24 cellular contexts compared by ENCODE assay signal in genomic region chr2:201270293-201271001, GRCh38. TPM values are rescaled to one million over a fixed set of nuclear protein-coding genes. Genes with fewer than 3 reads are reported as not detected.
DNase-seq lines count a peak whose midpoint lies in the region; ATAC-seq and TF ChIP-seq lines count a peak whose summit lies in the region.
"Had no signal": no experiment of that assay in that cellular context is flagged by ENCODE, and none has a peak within 500 bp of the region (broad histone marks: within the 10 kb centered on the region; RNA-seq: fewer than 3 reads in every experiment).

No MANE protein-coding gene starts in this region.

- H3K4me2 ChIP-seq in mesendoderm (ENCODE audit: low read length) = no peak overlapping the region

- H3K4me3 Mint-ChIP-seq in stimulated activated naive CD8-positive, alpha-beta T cell treated with anti-CD3 and anti-CD28 coated beads, Interleukin-15, Interleukin-2, amounts not matched to agents 100 ng/mL and 50 ng/mL, for 24 hours = no peak overlapping the region
- H3K4me3 Mint-ChIP-seq in stimulated activated naive CD8-positive, alpha-beta T cell treated with anti-CD3 and anti-CD28 coated beads, Interleukin-15, amount 100 ng/mL, for 72 hours = no peak overlapping the region
- H3K4me3 Mint-ChIP-seq in activated CD8-positive, alpha-beta T cell treated with anti-CD3 and anti-CD28 coated beads, Interleukin-2, amount 10 ng/mL, durations not matched to agents 7 days and 5 days = no peak overlapping the region
- H3K4me3 Mint-ChIP-seq: activated CD4-positive, alpha-beta memory T cell treated with anti-CD3 and anti-CD28 coated beads, Interleukin-2, amount 10 ng/mL, durations not matched to agents 7 days and 5 days; brain; CD14-positive monocyte had no signal

- H3K27me3 Mint-ChIP-seq in stimulated activated naive CD8-positive, alpha-beta T cell treated with anti-CD3 and anti-CD28 coated beads, Interleukin-15, Interleukin-2, amounts not matched to agents 100 ng/mL and 50 ng/mL, for 24 hours = no peaks in the 10 kb centered on the region
- no peaks in the 10 kb centered on the region for H3K27me3 Mint-ChIP-seq in stimulated activated naive CD8-positive, alpha-beta T cell treated with anti-CD3 and anti-CD28 coated beads, Interleukin-15, amount 100 ng/mL, for 72 hours
- no peaks in the 10 kb centered on the region for H3K27me3 Mint-ChIP-seq in activated CD8-positive, alpha-beta T cell treated with anti-CD3 and anti-CD28 coated beads, Interleukin-2, amount 10 ng/mL, durations not matched to agents 7 days and 5 days (ENCODE audit: low read depth)
- H3K27me3 Mint-ChIP-seq: activated CD4-positive, alpha-beta memory T cell treated with anti-CD3 and anti-CD28 coated beads, Interleukin-2, amount 10 ng/mL, durations not matched to agents 7 days and 5 days had no signal

- no peak overlapping the region for H3K27ac ChIP-seq in mesendoderm (ENCODE audit: low read depth, low read length)
- H3K27ac ChIP-seq: testis had no signal

- H3K36me3 Mint-ChIP-seq in stimulated activated naive CD8-positive, alpha-beta T cell treated with anti-CD3 and anti-CD28 coated beads, Interleukin-15, Interleukin-2, amounts not matched to agents 100 ng/mL and 50 ng/mL, for 24 hours (ENCODE audit: low read depth) = peaks cover 75% of the 10 kb centered on the region
- peaks cover 78% of the 10 kb centered on the region for H3K36me3 Mint-ChIP-seq in activated CD8-positive, alpha-beta T cell treated with anti-CD3 and anti-CD28 coated beads, Interleukin-2, amount 10 ng/mL, durations not matched to agents 7 days and 5 days (ENCODE audit: low read depth)
- H3K36me3 Mint-ChIP-seq: brain had no signal

- POLR2A ChIA-PET in activated CD8-positive, alpha-beta T cell treated with anti-CD3 and anti-CD28 coated beads, Interleukin-2, amount 10 ng/mL, durations not matched to agents 7 days and 5 days (lab: Charles Lee) = interaction anchor here (1.0 kb wide), 1 partner anchor 10 kb away, joined by 3 read pairs; the partner anchor contains the start of gene CASP8
- POLR2A ChIA-PET in GM10248 (lab: Yijun Ruan, JAX) = no interaction called here

- no peak overlapping the region for H2AK5ac ChIP-seq in mesendoderm (ENCODE audit: low read length)

- no peak overlapping the region for H2BK5ac ChIP-seq in mesendoderm (ENCODE audit: low read length)

- no peaks in the 10 kb centered on the region for H3K36me3 ChIP-seq in mesendoderm (ENCODE audit: control insufficient read depth, insufficient read depth, low read length)

- H3K27me3 ChIP-seq in mesendoderm (ENCODE audit: insufficient read depth, low read length, poor library complexity) = no peaks in the 10 kb centered on the region
- H3K27me3 ChIP-seq: testis had no signal

- WGBS in mesendoderm (ENCODE audit: extremely low coverage, insufficient coverage, low lambda C conversion rate) = no CpG with 5 or more reads among the region's 9 CpGs

- no peak overlapping the region for H3K18ac ChIP-seq in mesendoderm (ENCODE audit: low read length)

- H3K9ac ChIP-seq in mesendoderm (ENCODE audit: low read length) = no peak overlapping the region

- H3K4ac ChIP-seq in mesendoderm (ENCODE audit: low read depth, low read length) = no peak overlapping the region

- CTCF ChIA-PET in activated CD8-positive, alpha-beta T cell treated with anti-CD3 and anti-CD28 coated beads, Interleukin-2, amount 10 ng/mL, durations not matched to agents 7 days and 5 days (lab: Charles Lee) = interaction anchor here (0.6 to 1.9 kb wide), 8 partner anchors 9 to 93 kb away, joined by 3 to 7 read pairs (median 4); partner anchors contain the start of gene CASP10
- CTCF ChIA-PET in GM10248 (lab: Yijun Ruan, JAX) = interaction anchor here (1.4 to 2.7 kb wide), 3 partner anchors 8 to 38 kb away, joined by 3 to 6 read pairs (median 6); no protein-coding TSS in a partner anchor

- no peaks in the 10 kb centered on the region for H3K79me2 ChIP-seq in mesendoderm (ENCODE audit: control insufficient read depth, insufficient read depth, low read length)

- peak overlapping the region; percentile 6 for H3K27ac Mint-ChIP-seq in stimulated activated naive CD8-positive, alpha-beta T cell treated with anti-CD3 and anti-CD28 coated beads, Interleukin-15, Interleukin-2, amounts not matched to agents 100 ng/mL and 50 ng/mL, for 24 hours
- no peak overlapping the region for H3K27ac Mint-ChIP-seq in stimulated activated naive CD8-positive, alpha-beta T cell treated with anti-CD3 and anti-CD28 coated beads, Interleukin-15, amount 100 ng/mL, for 72 hours
- H3K27ac Mint-ChIP-seq in activated CD8-positive, alpha-beta T cell treated with anti-CD3 and anti-CD28 coated beads, Interleukin-2, amount 10 ng/mL, durations not matched to agents 7 days and 5 days = peak overlapping the region; percentile 59
- H3K27ac Mint-ChIP-seq: activated CD4-positive, alpha-beta memory T cell treated with anti-CD3 and anti-CD28 coated beads, Interleukin-2, amount 10 ng/mL, durations not matched to agents 7 days and 5 days; brain had no signal

- no peak overlapping the region for H4K5ac ChIP-seq in mesendoderm (ENCODE audit: low read length)

- no peak for ATAC-seq in stimulated activated naive CD8-positive, alpha-beta T cell treated with anti-CD3 and anti-CD28 coated beads, Interleukin-15, amount 100 ng/mL, for 72 hours
- ATAC-seq in activated CD8-positive, alpha-beta T cell treated with anti-CD3 and anti-CD28 coated beads, Interleukin-2, amount 10 ng/mL, durations not matched to agents 7 days and 5 days = peak; percentile 32

- no peak overlapping the region for H2BK120ac ChIP-seq in mesendoderm (ENCODE audit: low read depth, low read length)

- no peak overlapping the region for H3K56ac ChIP-seq in mesendoderm (ENCODE audit: low read length)

- no peak overlapping the region for H3K4me3 ChIP-seq in epithelial cell of proximal tubule (ENCODE audit: low read depth, low read length)
- no peak overlapping the region for H3K4me3 ChIP-seq in mesendoderm (ENCODE audit: low read length)
- H3K4me3 ChIP-seq: testis had no signal

- H4K8ac ChIP-seq in mesendoderm (ENCODE audit: low read depth, low read length) = no peak overlapping the region

- no peaks in the 10 kb centered on the region for H3K4me1 ChIP-seq in mesendoderm (ENCODE audit: control insufficient read depth, low read depth, low read length)
- H3K4me1 ChIP-seq: testis had no signal

- peaks cover 71% of the 10 kb centered on the region for H3K4me1 Mint-ChIP-seq in stimulated activated naive CD8-positive, alpha-beta T cell treated with anti-CD3 and anti-CD28 coated beads, Interleukin-15, Interleukin-2, amounts not matched to agents 100 ng/mL and 50 ng/mL, for 24 hours (ENCODE audit: low read depth)
- H3K4me1 Mint-ChIP-seq in stimulated activated naive CD8-positive, alpha-beta T cell treated with anti-CD3 and anti-CD28 coated beads, Interleukin-15, amount 100 ng/mL, for 72 hours = peaks cover 54% of the 10 kb centered on the region
- H3K4me1 Mint-ChIP-seq in activated CD8-positive, alpha-beta T cell treated with anti-CD3 and anti-CD28 coated beads, Interleukin-2, amount 10 ng/mL, durations not matched to agents 7 days and 5 days (ENCODE audit: low read depth) = peaks cover 40% of the 10 kb centered on the region
- H3K4me1 Mint-ChIP-seq: brain had no signal

- no peak for DNase-seq in stimulated activated naive CD8-positive, alpha-beta T cell treated with anti-CD3 and anti-CD28 coated beads, Interleukin-15, amount 100 ng/mL, for 72 hours
- no peak for DNase-seq in activated CD8-positive, alpha-beta T cell treated with anti-CD3 and anti-CD28 coated beads, Interleukin-2, amount 10 ng/mL, durations not matched to agents 7 days and 5 days
- DNase-seq in epithelial cell of proximal tubule (ENCODE audit: low read depth) (no peak), Kasumi-1 (lab: John Stamatoyannopoulos, UW) (no peak), mesendoderm (no peak), GM10248 (ENCODE audit: extremely low spot score) (no peak), epidermal melanocyte (ENCODE audit: insufficient read length, low spot score) (no peak)
- DNase-seq: ACHN; activated CD4-positive, alpha-beta memory T cell treated with anti-CD3 and anti-CD28 coated beads, Interleukin-2, amount 10 ng/mL, durations not matched to agents 7 days and 5 days; activated T-cell treated with anti-CD3 and anti-CD28 coated beads, Interleukin-2, amount 50 U/mL, for 48 hours; cortex of kidney; EL; foreskin melanocyte; GOT3; kidney glomerular epithelial cell; NCI-H1436 treated with DMSO at 0.1 percent for 48 hours; NCI-H2171 treated with DMSO at 0.1 percent for 48 hours; NCI-H69; SHP77 treated with DMSO at 0.1 percent for 48 hours; stimulated activated CD8-positive, alpha-beta memory T cell treated with anti-CD3 and anti-CD28 coated beads, Interleukin-4, amount 100 ng/mL, for 48 hours; testis had no signal

- H2BK15ac ChIP-seq in mesendoderm (replicated peaks; ENCODE audit: low read depth) = no peak overlapping the region

- no peaks in the 10 kb centered on the region for H3K79me1 ChIP-seq in mesendoderm (ENCODE audit: low read length)

- H3K9me3 Mint-ChIP-seq in stimulated activated naive CD8-positive, alpha-beta T cell treated with anti-CD3 and anti-CD28 coated beads, Interleukin-15, Interleukin-2, amounts not matched to agents 100 ng/mL and 50 ng/mL, for 24 hours = no peaks in the 10 kb centered on the region
- no peaks in the 10 kb centered on the region for H3K9me3 Mint-ChIP-seq in stimulated activated naive CD8-positive, alpha-beta T cell treated with anti-CD3 and anti-CD28 coated beads, Interleukin-15, amount 100 ng/mL, for 72 hours
- H3K9me3 Mint-ChIP-seq in activated CD8-positive, alpha-beta T cell treated with anti-CD3 and anti-CD28 coated beads, Interleukin-2, amount 10 ng/mL, durations not matched to agents 7 days and 5 days (ENCODE audit: insufficient read depth) = no peaks in the 10 kb centered on the region
- H3K9me3 Mint-ChIP-seq: activated CD4-positive, alpha-beta memory T cell treated with anti-CD3 and anti-CD28 coated beads, Interleukin-2, amount 10 ng/mL, durations not matched to agents 7 days and 5 days; brain; CD14-positive monocyte had no signal

- TF ChIP-seq CTCF in epithelial cell of proximal tubule (conservative IDR thresholded peaks at IDR 0.05; ENCODE audit: low read depth, low read length) (peak; percentile 17), GM10248 (IDR thresholded peaks at IDR 0.05; ENCODE audit: control extremely low read depth, extremely low read depth, low read depth, missing control alignments) (no peak)

- H3K23ac ChIP-seq in mesendoderm (ENCODE audit: low read length) = no peak overlapping the region

RNA-seq across cellular contexts. Expression of gene CASP8, which starts 10.1 kb away (rescaled TPM):
- total RNA-seq in activated CD8-positive, alpha-beta T cell treated with anti-CD3 and anti-CD28 coated beads, Interleukin-2, amount 10 ng/mL, durations not matched to agents 7 days and 5 days = 10 to 100 TPM; 62.7 to 63.2 TPM
- 8.2 and 9.9 TPM in 2 replicates for total RNA-seq in epithelial cell of proximal tubule
- 5.6 TPM for polyA plus RNA-seq in mesendoderm (2013, experiment 1 of 2)
- 6.0 TPM for polyA plus RNA-seq in mesendoderm (2013, experiment 2 of 2)

Comparison
In these comparisons a context has a peak if more than half of its experiments do, and no peak if none do; other contexts are left out.
1. H3K27ac Mint-ChIP-seq: peak in stimulated activated naive CD8-positive, alpha-beta T cell treated with anti-CD3 and anti-CD28 coated beads, Interleukin-15, Interleukin-2, amounts not matched to agents 100 ng/mL and 50 ng/mL, for 24 hours (single experiment) and activated CD8-positive, alpha-beta T cell treated with anti-CD3 and anti-CD28 coated beads, Interleukin-2, amount 10 ng/mL, durations not matched to agents 7 days and 5 days (single experiment); none in stimulated activated naive CD8-positive, alpha-beta T cell treated with anti-CD3 and anti-CD28 coated beads, Interleukin-15, amount 100 ng/mL, for 72 hours (0 of 2).